In the genomic region with DNA sequence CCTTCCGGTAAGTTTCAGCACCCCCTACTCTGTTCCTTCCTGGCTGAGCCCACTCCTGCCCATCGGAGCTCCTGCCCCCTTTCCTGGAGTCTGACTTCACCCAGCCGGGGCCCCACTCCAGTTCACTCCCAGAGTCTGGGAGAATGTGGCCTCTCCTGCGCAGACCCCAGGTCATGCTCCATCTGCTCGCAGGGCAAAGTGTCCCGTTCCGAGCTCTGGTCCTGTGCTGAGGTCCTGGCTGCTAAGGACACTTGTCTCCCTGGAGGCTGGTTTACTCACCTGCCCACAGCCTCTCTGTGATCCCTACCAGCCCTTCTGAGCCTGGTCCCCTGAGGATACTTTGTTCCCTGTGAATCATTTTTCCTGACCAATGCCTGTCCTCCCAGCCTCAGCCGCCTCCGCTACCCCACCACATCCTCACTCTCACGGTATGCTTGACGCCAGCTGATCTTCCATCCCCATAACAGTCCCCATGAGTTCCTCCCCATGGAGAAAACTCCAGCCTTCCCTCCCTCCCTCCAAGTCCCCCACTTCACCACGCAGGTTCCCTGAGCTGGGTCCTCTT, we compare ENCODE assay signal across 10 cellular contexts. TPM values are rescaled to one million over a fixed set of nuclear protein-coding genes. Genes with fewer than 3 reads are reported as not detected.
DNase-seq lines count a peak whose midpoint lies in the region; ATAC-seq and TF ChIP-seq lines count a peak whose summit lies in the region.
"Had no signal": no experiment of that assay in that cellular context is flagged by ENCODE, and none has a peak within 500 bp of the region (broad histone marks: within the 10 kb centered on the region; RNA-seq: fewer than 3 reads in every experiment).

No MANE protein-coding gene starts in this region.

- no peaks in the 10 kb centered on the region for H3K79me2 ChIP-seq in neural progenitor cell (ENCODE audit: low read depth)

- H3K27ac ChIP-seq in CD4-positive, alpha-beta T cell (ENCODE audit: low read depth, low read length) = no peak overlapping the region
- peak overlapping the region; percentile 18 for H3K27ac ChIP-seq in duodenal mucosa (ENCODE audit: low read depth, low read length)
- no peak overlapping the region for H3K27ac ChIP-seq in neural progenitor cell

- H3K9me3 Mint-ChIP-seq in CD4-positive, alpha-beta T cell = no peaks in the 10 kb centered on the region
- peaks cover 7% of the 10 kb centered on the region for H3K9me3 Mint-ChIP-seq in neural progenitor cell

- H3F3A ChIP-seq in neural progenitor cell (ENCODE audit: low read depth) = peaks cover 15% of the 10 kb centered on the region

- TF ChIP-seq POLR2A in NB4 (IDR thresholded peaks at IDR 0.05; ENCODE audit: extremely low read depth, insufficient read length) = no peak

- H3K4me2 ChIP-seq in neural progenitor cell = peak overlapping the region; percentile 95

- POLR2A ChIA-PET in CD4-positive, alpha-beta T cell (lab: Charles Lee) = interaction anchor here (1.0 to 1.5 kb wide), 2 partner anchors 14 to 35 kb away, joined by 3 to 4 read pairs; a partner anchor contains a TSS

- peaks cover 27% of the 10 kb centered on the region for H3K4me1 Mint-ChIP-seq in CD4-positive, alpha-beta T cell (ENCODE audit: low read depth)
- H3K4me1 Mint-ChIP-seq in neural progenitor cell = peaks cover 15% of the 10 kb centered on the region

- H2AFZ ChIP-seq in neural progenitor cell (replicated peaks) = no peak overlapping the region

- H3K27me3 ChIP-seq in CD4-positive, alpha-beta T cell (ENCODE audit: control insufficient read depth, insufficient read depth, low read length) = peaks cover 13% of the 10 kb centered on the region
- H3K27me3 ChIP-seq in duodenal mucosa (ENCODE audit: control insufficient read depth in 1 of 2, insufficient read depth in 2 of 2, low read length in 2 of 2) (peaks cover 0 to 2% of the 10 kb centered on the region in 2 donors), neural progenitor cell (peaks cover 50% of the 10 kb centered on the region)

- no peak for DNase-seq in CD4-positive, alpha-beta T cell
- peak; percentile 16 for DNase-seq in NB4 (ENCODE audit: low read depth)
- DNase-seq in neural progenitor cell (ENCODE audit: low spot score) = no peak
- no peak for DNase-seq in NCI-H2196 (lab: John Stamatoyannopoulos, UW; ENCODE audit: unreplicated experiment)
- DNase-seq in stimulated activated CD4-positive, alpha-beta T cell treated with anti-CD3 and anti-CD28 coated beads, Interleukin-1b, Interleukin-23, amount 100 ng/mL, for 48 hours = no peak
- no peak for DNase-seq in effector CD4-positive, alpha-beta T cell
- DNase-seq: activated CD8-positive, alpha-beta memory T cell treated with anti-CD3 and anti-CD28 coated beads, Interleukin-2, amount 10 ng/mL, durations not matched to agents 7 days and 5 days had no signal

- H3K9ac ChIP-seq in duodenal mucosa (ENCODE audit: low read depth in 1 of 2, low read length in 2 of 2) (peak overlapping the region in 1 of 2 donors; percentile 12), neural progenitor cell (no peak overlapping the region)

- no peak for ATAC-seq in CD4-positive, alpha-beta T cell (ENCODE audit: poor library complexity)
- no peak for ATAC-seq in HG02840 (IDR thresholded peaks at IDR 0.05; ENCODE audit: low FRiP score, unreplicated experiment)

- H3K36me3 ChIP-seq in duodenal mucosa (ENCODE audit: control insufficient read depth in 1 of 2, insufficient read depth in 2 of 2, low read length in 2 of 2) (peaks cover 13 to 29% of the 10 kb centered on the region in 2 donors), neural progenitor cell (no peaks in the 10 kb centered on the region)

- H3K36me3 Mint-ChIP-seq in CD4-positive, alpha-beta T cell (ENCODE audit: low read depth) = peaks cover 24% of the 10 kb centered on the region
- H3K36me3 Mint-ChIP-seq in neural progenitor cell = peaks cover 4% of the 10 kb centered on the region

- H4K20me1 ChIP-seq in neural progenitor cell (ENCODE audit: low read depth) = peaks cover 8% of the 10 kb centered on the region

- no peak for TF ChIP-seq CTCF in CD4-positive, alpha-beta T cell (IDR thresholded peaks at IDR 0.05)
- no peak for TF ChIP-seq CTCF in NB4 (IDR thresholded peaks at IDR 0.05; ENCODE audit: low read depth, low read length)
- no peak for TF ChIP-seq CTCF in neural progenitor cell (IDR thresholded peaks at IDR 0.05)

- H3K27ac Mint-ChIP-seq in CD4-positive, alpha-beta T cell = no peak overlapping the region
- no peak overlapping the region for H3K27ac Mint-ChIP-seq in neural progenitor cell
- H3K27ac Mint-ChIP-seq: activated CD8-positive, alpha-beta memory T cell treated with anti-CD3 and anti-CD28 coated beads, Interleukin-2, amount 10 ng/mL, durations not matched to agents 7 days and 5 days had no signal

- peaks cover 0 to 3% of the 10 kb centered on the region in 2 donors for H3K4me1 ChIP-seq in duodenal mucosa (ENCODE audit: control insufficient read depth in 1 of 2, insufficient read depth in 2 of 2, low read length in 2 of 2)
- peaks cover 18% of the 10 kb centered on the region for H3K4me1 ChIP-seq in neural progenitor cell

- H3K4me3 ChIP-seq in NB4 (ENCODE audit: low read depth, low read length) (no peak overlapping the region), duodenal mucosa (ENCODE audit: low read depth in 1 of 2, low read length in 2 of 2) (peak overlapping the region in 1 of 2 donors; percentile 28), neural progenitor cell (no peak overlapping the region)

- no peaks in the 10 kb centered on the region for H3K9me3 ChIP-seq in CD4-positive, alpha-beta T cell (ENCODE audit: control insufficient read depth, low read length)
- H3K9me3 ChIP-seq in duodenal mucosa (ENCODE audit: control insufficient read depth in 1 of 2, low read length in 2 of 2) (peaks cover 4 to 7% of the 10 kb centered on the region in 2 donors), neural progenitor cell (ENCODE audit: low read depth) (no peaks in the 10 kb centered on the region)

- intact Hi-C loops in CD4-positive, alpha-beta T cell (cut with DNase I, micrococcal nuclease) = loop anchor here in 1 of 2 experiments (10.0 kb wide), 1 partner anchor 1535 kb away; no protein-coding TSS in a partner anchor

- H3K4me3 Mint-ChIP-seq in CD4-positive, alpha-beta T cell = peak overlapping the region; percentile 2
- H3K4me3 Mint-ChIP-seq in neural progenitor cell = peak overlapping the region; percentile 68
- H3K4me3 Mint-ChIP-seq: activated CD8-positive, alpha-beta memory T cell treated with anti-CD3 and anti-CD28 coated beads, Interleukin-2, amount 10 ng/mL, durations not matched to agents 7 days and 5 days had no signal

- H3K27me3 Mint-ChIP-seq in CD4-positive, alpha-beta T cell = peaks cover 14% of the 10 kb centered on the region
- H3K27me3 Mint-ChIP-seq in neural progenitor cell (ENCODE audit: insufficient read depth, low read depth) = peaks cover 28% of the 10 kb centered on the region

- CTCF ChIA-PET in CD4-positive, alpha-beta T cell (lab: Charles Lee) = no interaction called here

RNA-seq across cellular contexts. Expression of a gene that starts 0.5 kb away (rescaled TPM):
- 1 to 10 TPM; 1.7 TPM for total RNA-seq in CD4-positive, alpha-beta T cell
- 0.34 TPM in 1 of 2 replicates, not detected in the other for total RNA-seq in neural progenitor cell (ENCODE audit: low replicate concordance)

RNA-seq across cellular contexts. Expression of a gene that starts 13.9 kb away (rescaled TPM):
- 10 to 100 TPM; 63.3 to 71.3 TPM for total RNA-seq in CD4-positive, alpha-beta T cell
- total RNA-seq in neural progenitor cell (ENCODE audit: low replicate concordance) = 38.2 and 94.6 TPM in 2 replicates

RNA-seq across cellular contexts. Expression of a gene that starts 52.9 kb away (rescaled TPM):
- not detected for total RNA-seq in CD4-positive, alpha-beta T cell
- total RNA-seq in neural progenitor cell (ENCODE audit: low replicate concordance) = not detected in 2 replicates
- total RNA-seq: activated CD8-positive, alpha-beta memory T cell treated with anti-CD3 and anti-CD28 coated beads, Interleukin-2, amount 10 ng/mL, durations not matched to agents 7 days and 5 days; mononuclear cell had no signal
